Comparison of ENCODE assay signal across 13 cellular contexts in genomic region chr4:17616283-17616682, GRCh38. TPM values are rescaled to one million over a fixed set of nuclear protein-coding genes. Genes with fewer than 3 reads are reported as not detected.
DNase-seq lines count a peak whose midpoint lies in the region; ATAC-seq, FAIRE-seq and TF ChIP-seq lines count a peak whose summit lies in the region.
"Had no signal": no experiment of that assay in that cellular context is flagged by ENCODE, and none has a peak within 500 bp of the region (broad histone marks: within the 10 kb centered on the region; RNA-seq: fewer than 3 reads in every experiment).

No MANE protein-coding gene starts in this region.

- H3K4me2 ChIP-seq in astrocyte (ENCODE audit: low read length) = peak overlapping the region; percentile 97
- peak overlapping the region; percentile 2 for H3K4me2 ChIP-seq in mesenchymal stem cell (ENCODE audit: low read length, poor library complexity, severe bottlenecking)

- H3K4me3 ChIP-seq in right atrium auricular region = peak overlapping the region; percentile 0 to 8
- peak overlapping the region in 5 of 10 donors; percentile 81 to 100 (median 93) for H3K4me3 ChIP-seq in heart right ventricle
- H3K4me3 ChIP-seq in astrocyte (ENCODE audit: insufficient read depth, low read depth, low read length) = no peak overlapping the region
- peak overlapping the region in 1 of 2 experiments; percentile 88 for H3K4me3 ChIP-seq in mesenchymal stem cell (ENCODE audit: insufficient read depth in 1 of 2, low read depth in 1 of 2, low read length in 2 of 2)
- H3K4me3 ChIP-seq: body of pancreas had no signal

- H3K9me3 ChIP-seq in right atrium auricular region (no peaks in the 10 kb centered on the region), heart right ventricle (no peaks in the 10 kb centered on the region), astrocyte (ENCODE audit: insufficient read depth, low read depth, low read length) (no peaks in the 10 kb centered on the region), mesenchymal stem cell (ENCODE audit: control insufficient read depth, low read length) (no peaks in the 10 kb centered on the region)
- H3K9me3 ChIP-seq: body of pancreas had no signal

- H3K36me3 ChIP-seq in right atrium auricular region (peaks cover 12% of the 10 kb centered on the region), heart right ventricle (peaks cover 0 to 51% (median 8%) of the 10 kb centered on the region in 9 donors), astrocyte (ENCODE audit: insufficient read depth, low read length) (peaks cover 8% of the 10 kb centered on the region), mesenchymal stem cell (ENCODE audit: control insufficient read depth in 1 of 2, insufficient read depth in 2 of 2, low read depth in 1 of 2, low read length in 2 of 2) (peaks cover 19 to 43% of the 10 kb centered on the region in 2 experiments)

- no peak overlapping the region for H4K91ac ChIP-seq in mesenchymal stem cell (ENCODE audit: low read length)

- TF ChIP-seq CTCF in right atrium auricular region (IDR thresholded peaks at IDR 0.05) = no peak
- no peak for TF ChIP-seq CTCF in heart right ventricle (IDR thresholded peaks at IDR 0.05)
- TF ChIP-seq CTCF in astrocyte (IDR thresholded peaks at IDR 0.05; ENCODE audit: insufficient read depth, low read depth, low read length) = no peak

- H2BK5ac ChIP-seq in mesenchymal stem cell (ENCODE audit: low read depth, low read length, poor library complexity, severe bottlenecking) = no peak overlapping the region

- H3K79me2 ChIP-seq in astrocyte (ENCODE audit: insufficient read depth, low read length) = peaks cover 65% of the 10 kb centered on the region

- H4K8ac ChIP-seq in mesenchymal stem cell (ENCODE audit: low read length) = no peak overlapping the region

- H3K23ac ChIP-seq in mesenchymal stem cell (ENCODE audit: low read length in 2 of 2) = no peak overlapping the region

- H3K36me3 Mint-ChIP-seq in astrocyte (ENCODE audit: low read depth, unreplicated experiment) = peaks cover 3% of the 10 kb centered on the region

- no peaks in the 10 kb centered on the region for H3K9me3 Mint-ChIP-seq in astrocyte (ENCODE audit: unreplicated experiment)

- ATAC-seq in heart right ventricle (no peak), HG02610 (IDR thresholded peaks at IDR 0.05; ENCODE audit: unreplicated experiment) (no peak)
- ATAC-seq: body of pancreas had no signal

- 64 to 65% methylated on average over 5 of the region's 5 CpGs for WGBS in heart right ventricle, 2 donors
- 84% methylated on average over 5 of the region's 5 CpGs for WGBS in mesenchymal stem cell

- peak overlapping the region; percentile 80 for H3K4me3 Mint-ChIP-seq in astrocyte (ENCODE audit: unreplicated experiment)

- no peak for FAIRE-seq in astrocyte (lab: Jason Lieb, UNC)
- no peak for FAIRE-seq in GM19239 (lab: Jason Lieb, UNC)

- intact Hi-C loops in heart right ventricle (cut with DNase I) = loop anchor here in 4 of 10 donors (5.0 to 10.0 kb wide), 3 partner anchors 39 to 199 kb away; partner anchors contain the start of genes LAP3 (in 2 of the 4), DCAF16 (in 1 of the 4) and NCAPG (in 1 of the 4)

- no peak overlapping the region for H3K18ac ChIP-seq in mesenchymal stem cell (ENCODE audit: low read depth in 1 of 2, low read length in 2 of 2)

- H3K27me3 Mint-ChIP-seq in astrocyte (ENCODE audit: low read depth, unreplicated experiment) = no peaks in the 10 kb centered on the region

- H3K27ac ChIP-seq in right atrium auricular region (no peak overlapping the region), heart right ventricle (no peak overlapping the region), astrocyte (ENCODE audit: low read depth, low read length) (no peak overlapping the region), mesenchymal stem cell (ENCODE audit: low read length, poor library complexity, severe bottlenecking) (no peak overlapping the region)
- H3K27ac ChIP-seq: body of pancreas had no signal

- H3K4me1 ChIP-seq in right atrium auricular region (peaks cover 0 to 51% of the 10 kb centered on the region in 2 donors), heart right ventricle (peaks cover 10 to 55% (median 48%) of the 10 kb centered on the region in 9 donors), astrocyte (ENCODE audit: insufficient read depth, low read length) (peaks cover 18% of the 10 kb centered on the region), mesenchymal stem cell (ENCODE audit: control insufficient read depth, insufficient read depth, low read depth, low read length) (peaks cover 18% of the 10 kb centered on the region)

- no peak for DNase-seq in right atrium auricular region (ENCODE audit: low spot score)
- no peak for DNase-seq in heart right ventricle
- DNase-seq in astrocyte (ENCODE audit: low read depth) = no peak
- DNase-seq in mesenchymal stem cell = no peak
- no peak for DNase-seq in DMS 273 treated with DMSO at 0.1 percent for 48 hours (lab: John Stamatoyannopoulos, UW)
- DNase-seq in midbrain (lab: John Stamatoyannopoulos, UW) = no peak
- DNase-seq in GM19239 (ENCODE audit: insufficient read length, low spot score) = no peak
- DNase-seq: body of pancreas, C1 segment of cervical spinal cord, hippocampal formation, NCI-H510A, posterior cingulate gyrus had no signal

- peaks cover 28% of the 10 kb centered on the region for H3K4me1 Mint-ChIP-seq in astrocyte (ENCODE audit: low read depth, unreplicated experiment)

- H2BK12ac ChIP-seq in mesenchymal stem cell (ENCODE audit: low read length in 2 of 2) = no peak overlapping the region

- H3K27me3 ChIP-seq in right atrium auricular region = no peaks in the 10 kb centered on the region
- H3K27me3 ChIP-seq in heart right ventricle = no peaks in the 10 kb centered on the region
- H3K27me3 ChIP-seq in astrocyte (ENCODE audit: insufficient read depth, low read length) = no peaks in the 10 kb centered on the region
- no peaks in the 10 kb centered on the region for H3K27me3 ChIP-seq in mesenchymal stem cell (ENCODE audit: control insufficient read depth in 1 of 2, insufficient read depth in 1 of 2, low read length in 2 of 2)
- H3K27me3 ChIP-seq: body of pancreas had no signal

- H2AFZ ChIP-seq in astrocyte (ENCODE audit: low read depth, low read length) (no peak overlapping the region), mesenchymal stem cell (ENCODE audit: low read depth, low read length) (no peak overlapping the region)

- no peak overlapping the region for H2AK5ac ChIP-seq in mesenchymal stem cell (ENCODE audit: low read length, severe bottlenecking)

- peaks cover 51% of the 10 kb centered on the region for H4K20me1 ChIP-seq in astrocyte (ENCODE audit: insufficient read depth, low read length)

- H3K4ac ChIP-seq in mesenchymal stem cell (ENCODE audit: low read depth in 1 of 2, low read length in 2 of 2) = no peak overlapping the region

- H2BK15ac ChIP-seq in mesenchymal stem cell (ENCODE audit: low read depth, poor library complexity, severe bottlenecking) = no peak overlapping the region

- no peak overlapping the region for H2BK120ac ChIP-seq in mesenchymal stem cell (ENCODE audit: low read depth, low read length)

- H3K27ac Mint-ChIP-seq in astrocyte (ENCODE audit: unreplicated experiment) = peak overlapping the region; percentile 55

- H3K14ac ChIP-seq in mesenchymal stem cell (ENCODE audit: low read length in 2 of 2) = no peak overlapping the region

- H3K9ac ChIP-seq in astrocyte (ENCODE audit: low read length) = no peak overlapping the region
- H3K9ac ChIP-seq in mesenchymal stem cell (ENCODE audit: low read length) = no peak overlapping the region

- H3K79me1 ChIP-seq in mesenchymal stem cell (replicated peaks; ENCODE audit: low read length, poor library complexity, severe bottlenecking) = peaks cover 5% of the 10 kb centered on the region

RNA-seq across cellular contexts. Expression of gene MED28, which starts 1.8 kb away (rescaled TPM):
- total RNA-seq in right atrium auricular region (1 to 10 TPM; 5.1 to 5.9 TPM), heart right ventricle (10 to 100 TPM; 13.8 to 23.1 (median 17.4) TPM), astrocyte (42.6 and 43.6 TPM in 2 replicates)
- 1 to 10 TPM; 6.3 to 7.3 TPM for polyA plus RNA-seq in heart right ventricle
- polyA plus RNA-seq in mesenchymal stem cell (2013, experiment 1 of 2) = 15.8 TPM
- 15.4 TPM for polyA plus RNA-seq in mesenchymal stem cell (2013, experiment 2 of 2)

RNA-seq across cellular contexts. Expression of gene LAP3, which starts 39.3 kb away (rescaled TPM):
- total RNA-seq in right atrium auricular region = 10 to 100 TPM; 35.5 to 67.2 TPM
- total RNA-seq in heart right ventricle = 100 to 1,000 TPM in 1 of 10 donors, 10 to 100 TPM in 9; 55.5 to 222 (median 65.4) TPM
- 10 to 100 TPM; 21.9 to 58.0 TPM for polyA plus RNA-seq in heart right ventricle
- 163 and 176 TPM in 2 replicates for total RNA-seq in astrocyte
- polyA plus RNA-seq in mesenchymal stem cell (2013, experiment 1 of 2) = 40.5 TPM
- polyA plus RNA-seq in mesenchymal stem cell (2013, experiment 2 of 2) = 39.6 TPM
